In genomic region chr4:37533286-37534033, GRCh38 we compare ENCODE assay signal across 18 cellular contexts.
A peak's percentile ranks its signal among the peaks of the same experiment; 100 is the strongest.
DNase-seq lines count a peak whose midpoint lies in the region; ATAC-seq, FAIRE-seq and TF ChIP-seq lines count a peak whose summit lies in the region.
"Had no signal": no experiment of that assay in that cellular context is flagged by ENCODE, and none has a peak within 500 bp of the region (broad histone marks: within the 10 kb centered on the region; RNA-seq: fewer than 3 reads in every experiment).

No MANE protein-coding gene starts in this region.

- H3K9ac ChIP-seq in HepG2 (ENCODE audit: insufficient read depth, low read depth, low read length) = no peak overlapping the region
- H3K9ac ChIP-seq in endodermal cell (ENCODE audit: extremely low read depth, low read length, poor library complexity, severe bottlenecking) = no peak overlapping the region
- H3K9ac ChIP-seq in mammary epithelial cell (ENCODE audit: insufficient read depth, low read length) = no peak overlapping the region

- dilution Hi-C loops in mammary epithelial cell (cut with HindIII; ENCODE audit: low sequenced_read_pairs) = no loop called here

- H3K4me3 ChIP-seq in HepG2 (replicated peaks in 1 of 3; ENCODE audit: insufficient read depth in 1 of 3, low read depth in 2 of 3, low read length in 3 of 3) (no peak overlapping the region), right lobe of liver (no peak overlapping the region), bronchial epithelial cell (ENCODE audit: low read depth, low read length) (no peak overlapping the region), left lung (no peak overlapping the region), endodermal cell (ENCODE audit: low read length) (no peak overlapping the region), mammary epithelial cell (replicated peaks in 1 of 3; ENCODE audit: insufficient read depth in 1 of 3, low read depth in 2 of 3, low read length in 3 of 3) (no peak overlapping the region)

- peaks cover 1% of the 10 kb centered on the region for H3K4me1 Mint-ChIP-seq in endodermal cell

- TF ChIP-seq EP300 in HepG2 (IDR thresholded peaks at IDR 0.05; ENCODE audit: low read depth in 2 of 2, low read length in 2 of 2) (no peak), HepG2 (CRISPR knock-in tag; IDR thresholded peaks at IDR 0.05; ENCODE audit: borderline replicate concordance) (no peak)

- H3K4me3 Mint-ChIP-seq in endodermal cell = no peak overlapping the region
- H3K4me3 Mint-ChIP-seq: HFFc6 had no signal

- BruUV-seq in HepG2 (replicated peaks; lab: Mats Ljungman, UMichigan) (no TSS peak), mammary epithelial cell (replicated peaks; lab: Mats Ljungman, UMichigan) (no TSS peak)

- H3K4me2 ChIP-seq in HepG2 (ENCODE audit: low read depth, low read length) = no peak overlapping the region
- no peak overlapping the region for H3K4me2 ChIP-seq in mammary epithelial cell (ENCODE audit: insufficient read depth, low read depth, low read length)

- TF ChIP-seq RAD21 in HepG2 (CRISPR knock-in tag; IDR thresholded peaks at IDR 0.05) = no peak

- WGBS in HepG2 (ENCODE audit: low lambda C conversion rate) = 80% methylated on average over 6 of the region's 6 CpGs
- 75% methylated on average over 6 of the region's 6 CpGs for WGBS in right lobe of liver (ENCODE audit: insufficient coverage, low coverage, low lambda C conversion rate, missing lambda C conversion rate)
- 89 to 90% methylated on average over 5 to 6 of the region's 6 CpGs for WGBS in endodermal cell (ENCODE audit: insufficient coverage in 1 of 2, insufficient read length in 1 of 2), 2 experiments
- WGBS in mammary epithelial cell (ENCODE audit: low coverage, missing lambda C conversion rate) = 92% methylated on average over 6 of the region's 6 CpGs

- H4K20me1 ChIP-seq in HepG2 (ENCODE audit: insufficient read depth, low read length) (no peaks in the 10 kb centered on the region), mammary epithelial cell (ENCODE audit: insufficient read depth, low read length) (no peaks in the 10 kb centered on the region)

- H3K27ac Mint-ChIP-seq in endodermal cell = no peak overlapping the region
- H3K27ac Mint-ChIP-seq: HFFc6 had no signal

- H3K4me1 ChIP-seq in HepG2 (ENCODE audit: insufficient read depth, low read length) (peaks cover 4% of the 10 kb centered on the region; the same call in 1 of the 2 replicates), right lobe of liver (peaks cover 0 to 6% (median 0%) of the 10 kb centered on the region in 4 donors), left lung (no peaks in the 10 kb centered on the region), endodermal cell (ENCODE audit: control insufficient read depth, insufficient read depth, low read length) (no peaks in the 10 kb centered on the region), mammary epithelial cell (ENCODE audit: insufficient read depth, low read length) (no peaks in the 10 kb centered on the region)

- ATAC-seq in HepG2 (no peak), right lobe of liver (no peak), left lung (peak; percentile 35), HG02642 (IDR thresholded peaks at IDR 0.05; ENCODE audit: poor library complexity, unreplicated experiment) (no peak), GM21526 (IDR thresholded peaks at IDR 0.05; ENCODE audit: low FRiP score, unreplicated experiment) (no peak)
- ATAC-seq: SK-N-SH treated with all-trans-retinoic acid at 6 μM for 48 hours had no signal

- POLR2A ChIA-PET in HepG2 (lab: Yijun Ruan, JAX) = no interaction called here

- TF ChIP-seq CTCF in HepG2 (CRISPR knock-in tag; IDR thresholded peaks at IDR 0.05) = no peak
- no peak for TF ChIP-seq CTCF in right lobe of liver (IDR thresholded peaks at IDR 0.05)
- no peak for TF ChIP-seq CTCF in bronchial epithelial cell (IDR thresholded peaks at IDR 0.05; ENCODE audit: insufficient read depth, low read length, severe bottlenecking)
- TF ChIP-seq CTCF in left lung (IDR thresholded peaks at IDR 0.05) = no peak
- TF ChIP-seq CTCF in endodermal cell (conservative IDR thresholded peaks at IDR 0.05) = no peak
- no peak for TF ChIP-seq CTCF in mammary epithelial cell (conservative IDR thresholded peaks at IDR 0.05 in 1 of 2, IDR thresholded peaks at IDR 0.05 in 1 of 2; ENCODE audit: extremely low read depth in 1 of 2, insufficient read depth in 1 of 2, low read depth in 1 of 2, low read length in 2 of 2)

- H3K27me3 ChIP-seq in HepG2 (ENCODE audit: control insufficient read depth in 1 of 2, insufficient read depth in 2 of 2, low read length in 2 of 2) (no peaks in the 10 kb centered on the region), right lobe of liver (no peaks in the 10 kb centered on the region), bronchial epithelial cell (ENCODE audit: control insufficient read depth, insufficient read depth, low read length) (no peaks in the 10 kb centered on the region), left lung (no peaks in the 10 kb centered on the region), endodermal cell (ENCODE audit: control insufficient read depth, insufficient read depth, low read length, poor library complexity, severe bottlenecking) (no peaks in the 10 kb centered on the region), mammary epithelial cell (ENCODE audit: insufficient read depth, low read length) (no peaks in the 10 kb centered on the region)

- H3K27me3 Mint-ChIP-seq in endodermal cell (ENCODE audit: insufficient read depth) = no peaks in the 10 kb centered on the region

- H3K36me3 ChIP-seq in HepG2 (replicated peaks in 1 of 2; ENCODE audit: control insufficient read depth in 1 of 2, insufficient read depth in 2 of 2, low read length in 2 of 2) (no peaks in the 10 kb centered on the region), right lobe of liver (no peaks in the 10 kb centered on the region), bronchial epithelial cell (ENCODE audit: control insufficient read depth, insufficient read depth, low read length) (no peaks in the 10 kb centered on the region), left lung (no peaks in the 10 kb centered on the region), endodermal cell (ENCODE audit: control insufficient read depth, insufficient read depth, low read length) (no peaks in the 10 kb centered on the region), mammary epithelial cell (ENCODE audit: insufficient read depth, low read length) (no peaks in the 10 kb centered on the region)

- H3K27ac ChIP-seq in HepG2 (ENCODE audit: extremely low read length, insufficient read depth, low read length) = no peak overlapping the region
- H3K27ac ChIP-seq in right lobe of liver = no peak overlapping the region
- no peak overlapping the region for H3K27ac ChIP-seq in left lung
- no peak overlapping the region for H3K27ac ChIP-seq in endodermal cell (ENCODE audit: low read depth, low read length)
- H3K27ac ChIP-seq in mammary epithelial cell (ENCODE audit: insufficient read depth, low read depth, low read length) = no peak overlapping the region

- no peaks in the 10 kb centered on the region for H3K36me3 Mint-ChIP-seq in endodermal cell (ENCODE audit: low read depth)

- in situ Hi-C loops in HepG2 (cut with HindIII; ENCODE audit: extremely low pct_ligation_motif_present, low pct_unique_long_range_greater_than_20kb) = no loop called here
- in situ Hi-C loops in mammary epithelial cell (cut with MboI; ENCODE audit: low sequenced_read_pairs in 2 of 2) = no loop called here

- DNase-seq in HepG2 (ENCODE audit: low spot score) (no peak), right lobe of liver (no peak), bronchial epithelial cell (ENCODE audit: low read depth) (peak; percentile 78), left lung (no peak), endodermal cell (no peak), mammary epithelial cell (no peak)
- DNase-seq: C1 segment of cervical spinal cord, DMS153, HFFc6, NCI-H146, NCI-H2081 treated with DMSO at 0.1 percent for 48 hours, NCI-H226, NCI-H524 treated with DMSO at 0.1 percent for 48 hours, SHP77 treated with DMSO at 0.1 percent for 48 hours had no signal

- H3K9me3 Mint-ChIP-seq in endodermal cell = no peaks in the 10 kb centered on the region
- H3K9me3 Mint-ChIP-seq: HFFc6 had no signal

- no peak for FAIRE-seq in HepG2 (lab: Jason Lieb, UNC)
- no peak for FAIRE-seq in bronchial epithelial cell (lab: Jason Lieb, UNC)
- FAIRE-seq: GM12892 had no signal

- H3K9me3 ChIP-seq in HepG2 (ENCODE audit: low read length) (no peaks in the 10 kb centered on the region), right lobe of liver (no peaks in the 10 kb centered on the region), left lung (no peaks in the 10 kb centered on the region), endodermal cell (ENCODE audit: control insufficient read depth, low read length) (no peaks in the 10 kb centered on the region), mammary epithelial cell (replicated peaks; ENCODE audit: insufficient read depth, low read length) (no peaks in the 10 kb centered on the region)

- H3K79me2 ChIP-seq in HepG2 (ENCODE audit: insufficient read depth, low read length) (no peaks in the 10 kb centered on the region), mammary epithelial cell (ENCODE audit: insufficient read depth, low read length) (no peaks in the 10 kb centered on the region)

- intact Hi-C loops in HepG2 (cut with micrococcal nuclease; ENCODE audit: unreplicated experiment) = no loop called here
- intact Hi-C loops in right lobe of liver (cut with DNase I) = no loop called here
- intact Hi-C loops in left lung (cut with DNase I) = no loop called here
- intact Hi-C loops in mammary epithelial cell (cut with micrococcal nuclease) = no loop called here

- CTCF ChIA-PET in HepG2 (lab: Yijun Ruan, JAX; ENCODE audit: low intra/inter-chr PET ratio, low total read pairs) = no interaction called here
- CTCF ChIA-PET in mammary epithelial cell (lab: Charles Lee; ENCODE audit: low non-redundant PET) = no interaction called here

- TF ChIP-seq POLR2A in HepG2 (IDR thresholded peaks at IDR 0.05; ENCODE audit: insufficient read depth in 1 of 2, low read depth in 2 of 2, low read length in 2 of 2) (no peak), right lobe of liver (IDR thresholded peaks at IDR 0.05) (no peak)

- H2AFZ ChIP-seq in HepG2 (ENCODE audit: low read length) = no peak overlapping the region
- H2AFZ ChIP-seq in mammary epithelial cell (ENCODE audit: low read depth, low read length) = no peak overlapping the region

TF ChIP-seq in HepG2, 621 proteins besides CTCF, POLR2A, EP300 and RAD21:
- no peak for TF ChIP-seq ZNF580 (CRISPR knock-in tag; IDR thresholded peaks at IDR 0.05; ENCODE audit: borderline replicate concordance, low read depth)
- TF ChIP-seq ZSCAN12 (CRISPR knock-in tag; IDR thresholded peaks at IDR 0.05) = no peak
- TF ChIP-seq GATAD2A (CRISPR knock-in tag; IDR thresholded peaks at IDR 0.05) = no peak
- peak; percentile 78 to 92; a peak in 3 of 4 replicates for TF ChIP-seq MAFK (conservative IDR thresholded peaks at IDR 0.05 in 1 of 2, IDR thresholded peaks at IDR 0.05 in 1 of 2; ENCODE audit: low read length in 2 of 2)
- peak; percentile 89 for TF ChIP-seq MAFF (IDR thresholded peaks at IDR 0.05; ENCODE audit: low read depth, low read length)
